Comparison of ENCODE assay signal across 25 cellular contexts in genomic region chr2:218970916-218971315, GRCh38. TPM values are rescaled to one million over a fixed set of nuclear protein-coding genes. Genes with fewer than 3 reads are reported as not detected.
"Had no signal": no experiment of that assay in that cellular context is flagged by ENCODE, and none has a peak within 500 bp of the region (broad histone marks: within the 10 kb centered on the region; RNA-seq: fewer than 3 reads in every experiment).

No MANE protein-coding gene starts in this region.

- H3K4me3 Mint-ChIP-seq: activated CD4-positive, alpha-beta memory T cell treated with anti-CD3 and anti-CD28 coated beads for 36 hours; activated CD4-positive, alpha-beta T cell treated with anti-CD3 and anti-CD28 coated beads, Interleukin-2, amount 10 ng/mL, durations not matched to agents 7 days and 5 days; activated naive CD4-positive, alpha-beta T cell treated with anti-CD3 and anti-CD28 coated beads for 36 hours; activated naive CD8-positive, alpha-beta T cell; activated T-helper 1 cell treated with anti-CD3 and anti-CD28 coated beads, Interleukin-12 subunit alpha, Interleukin-12 subunit beta, Interleukin-2, Interleukin-4 antibody, amounts not matched to agents 30 ng/mL and 10 ng/mL and 1 ng/mL, durations not matched to agents 14 hours and 24 hours and 36 hours; brain; IgD-negative memory B cell; T-cell had no signal

- H3K4me3 ChIP-seq: SK-N-MC had no signal

- FAIRE-seq: astrocyte had no signal

- H3K27ac ChIP-seq: SK-N-MC had no signal

- ATAC-seq: T-cell had no signal

- H3K27ac Mint-ChIP-seq: activated CD4-positive, alpha-beta memory T cell treated with anti-CD3 and anti-CD28 coated beads for 36 hours; activated CD4-positive, alpha-beta T cell treated with anti-CD3 and anti-CD28 coated beads, Interleukin-2, amount 10 ng/mL, durations not matched to agents 7 days and 5 days; activated naive CD4-positive, alpha-beta T cell treated with anti-CD3 and anti-CD28 coated beads for 36 hours; activated naive CD8-positive, alpha-beta T cell; activated T-helper 1 cell treated with anti-CD3 and anti-CD28 coated beads, Interleukin-12 subunit alpha, Interleukin-12 subunit beta, Interleukin-2, Interleukin-4 antibody, amounts not matched to agents 30 ng/mL and 10 ng/mL and 1 ng/mL, durations not matched to agents 14 hours and 24 hours and 36 hours; brain; IgD-negative memory B cell; T-cell had no signal

- H3K9me3 Mint-ChIP-seq: activated CD4-positive, alpha-beta memory T cell treated with anti-CD3 and anti-CD28 coated beads for 36 hours; activated CD4-positive, alpha-beta T cell treated with anti-CD3 and anti-CD28 coated beads, Interleukin-2, amount 10 ng/mL, durations not matched to agents 7 days and 5 days; activated naive CD4-positive, alpha-beta T cell treated with anti-CD3 and anti-CD28 coated beads for 36 hours; activated T-helper 1 cell treated with anti-CD3 and anti-CD28 coated beads, Interleukin-12 subunit alpha, Interleukin-12 subunit beta, Interleukin-2, Interleukin-4 antibody, amounts not matched to agents 30 ng/mL and 10 ng/mL and 1 ng/mL, durations not matched to agents 14 hours and 24 hours and 36 hours had no signal

- H3K36me3 Mint-ChIP-seq: activated CD4-positive, alpha-beta memory T cell treated with anti-CD3 and anti-CD28 coated beads for 36 hours; activated naive CD8-positive, alpha-beta T cell; brain; IgD-negative memory B cell; T-cell had no signal

- H3K4me1 Mint-ChIP-seq: activated CD4-positive, alpha-beta T cell treated with anti-CD3 and anti-CD28 coated beads, Interleukin-2, amount 10 ng/mL, durations not matched to agents 7 days and 5 days; brain; IgD-negative memory B cell; T-cell had no signal

- DNase-seq: activated CD4-positive, alpha-beta memory T cell treated with anti-CD3 and anti-CD28 coated beads for 36 hours; activated CD4-positive, alpha-beta T cell treated with anti-CD3 and anti-CD28 coated beads, Interleukin-2, amount 10 ng/mL, durations not matched to agents 7 days and 5 days; activated CD4-positive, CD25-positive, alpha-beta regulatory T cell; activated effector memory CD4-positive, alpha-beta T cell treated with Interleukin-2 at 50 U/mL for 16 hours; activated naive CD4-positive, alpha-beta T cell treated with anti-CD3 and anti-CD28 coated beads for 36 hours; amygdala; KG1; NCI-H1048; NCI-H146; NCI-H187 treated with DMSO at 0.1 percent for 48 hours; NCI-H2081 treated with DMSO at 0.1 percent for 48 hours; NCI-H446; NCI-H524; T-cell; T-helper 2 cell; T1000 had no signal

RNA-seq across cellular contexts. Expression of gene CDK5R2, which starts 11.4 kb away (rescaled TPM):
- total RNA-seq: activated CD4-positive, alpha-beta memory T cell treated with anti-CD3 and anti-CD28 coated beads for 36 hours; activated CD4-positive, alpha-beta T cell treated with anti-CD3 and anti-CD28 coated beads, Interleukin-2, amount 10 ng/mL, durations not matched to agents 7 days and 5 days; activated CD8-positive, alpha-beta memory T cell treated with anti-CD3 and anti-CD28 coated beads for 36 hours; activated naive CD4-positive, alpha-beta T cell treated with anti-CD3 and anti-CD28 coated beads for 36 hours; activated T-helper 1 cell treated with anti-CD3 and anti-CD28 coated beads, Interleukin-12 subunit alpha, Interleukin-12 subunit beta, Interleukin-2, Interleukin-4 antibody, amounts not matched to agents 30 ng/mL and 10 ng/mL and 1 ng/mL, durations not matched to agents 14 hours and 24 hours and 36 hours; T-cell had no signal
- polyA plus RNA-seq: IgD-negative memory B cell had no signal

RNA-seq across cellular contexts. Expression of gene FEV, which starts 14.1 kb away (rescaled TPM):
- total RNA-seq: activated CD4-positive, alpha-beta memory T cell treated with anti-CD3 and anti-CD28 coated beads for 36 hours; activated CD4-positive, alpha-beta T cell treated with anti-CD3 and anti-CD28 coated beads, Interleukin-2, amount 10 ng/mL, durations not matched to agents 7 days and 5 days; activated CD8-positive, alpha-beta memory T cell treated with anti-CD3 and anti-CD28 coated beads for 36 hours; activated naive CD4-positive, alpha-beta T cell treated with anti-CD3 and anti-CD28 coated beads for 36 hours; activated T-helper 1 cell treated with anti-CD3 and anti-CD28 coated beads, Interleukin-12 subunit alpha, Interleukin-12 subunit beta, Interleukin-2, Interleukin-4 antibody, amounts not matched to agents 30 ng/mL and 10 ng/mL and 1 ng/mL, durations not matched to agents 14 hours and 24 hours and 36 hours; astrocyte; LHCN-M2; M059J; T-cell had no signal
- polyA plus RNA-seq: IgD-negative memory B cell had no signal

RNA-seq across cellular contexts. Expression of gene CRYBA2, which starts 22.3 kb away (rescaled TPM):
- total RNA-seq: activated CD4-positive, alpha-beta memory T cell treated with anti-CD3 and anti-CD28 coated beads for 36 hours; activated CD4-positive, alpha-beta T cell treated with anti-CD3 and anti-CD28 coated beads, Interleukin-2, amount 10 ng/mL, durations not matched to agents 7 days and 5 days; activated CD8-positive, alpha-beta memory T cell treated with anti-CD3 and anti-CD28 coated beads for 36 hours; activated naive CD4-positive, alpha-beta T cell treated with anti-CD3 and anti-CD28 coated beads for 36 hours; astrocyte; LHCN-M2; T-cell had no signal
- polyA plus RNA-seq: IgD-negative memory B cell had no signal
